In genomic region chr13:43301341-43301969, GRCh38 we compare ENCODE assay signal across 27 cellular contexts.
DNase-seq lines count a peak whose midpoint lies in the region; TF ChIP-seq lines count a peak whose summit lies in the region.
"Had no signal": no experiment of that assay in that cellular context is flagged by ENCODE, and none has a peak within 500 bp of the region (broad histone marks: within the 10 kb centered on the region; RNA-seq: fewer than 3 reads in every experiment).

No MANE protein-coding gene starts in this region.

- no peak overlapping the region for H2AFZ ChIP-seq in neural progenitor cell (replicated peaks)

- TF ChIP-seq CTCF in LNCaP clone FGC (IDR thresholded peaks at IDR 0.05; ENCODE audit: control insufficient read depth, extremely low read depth, insufficient read depth) (no peak), osteocyte (IDR thresholded peaks at IDR 0.05) (no peak), neural progenitor cell (IDR thresholded peaks at IDR 0.05) (no peak)

- no peak overlapping the region for H3K4me3 Mint-ChIP-seq in osteocyte (ENCODE audit: unreplicated experiment)
- no peak overlapping the region for H3K4me3 Mint-ChIP-seq in neural progenitor cell
- H3K4me3 Mint-ChIP-seq: CD8-positive, alpha-beta memory T cell; nephron progenitor cell; T-helper 1 cell treated with Interleukin-12 subunit alpha and Interleukin-12 subunit beta and Interleukin-4 antibody, amounts not matched to agents 30 μg/mL and 1 μg/mL, for 36 hours; type B pancreatic cell had no signal

- no peaks in the 10 kb centered on the region for H3K9me3 ChIP-seq in neural progenitor cell (ENCODE audit: low read depth)
- H3K9me3 ChIP-seq: right lobe of liver, SJSA1 had no signal

- no peaks in the 10 kb centered on the region for H3K27me3 ChIP-seq in neural progenitor cell
- H3K27me3 ChIP-seq: brain microvascular endothelial cell, right lobe of liver, SJSA1 had no signal

- DNase-seq in NCI-H1105 treated with DMSO at 0.1 percent for 48 hours (lab: John Stamatoyannopoulos, UW), result peak; percentile 3
- no peak for DNase-seq in NCI-H1105 (lab: John Stamatoyannopoulos, UW)
- DNase-seq in LNCaP clone FGC (ENCODE audit: low read depth), result peak; percentile 23
- DNase-seq in dedifferentiated amniotic fluid mesenchymal stem cell (ENCODE audit: extremely low spot score), result peak; percentile 42
- DNase-seq in osteocyte (ENCODE audit: extremely low spot score, unreplicated experiment), result no peak
- DNase-seq in neural progenitor cell (ENCODE audit: low spot score), result no peak
- DNase-seq in stimulated activated CD4-positive, alpha-beta T cell treated with anti-CD3 and anti-CD28 coated beads, Interleukin-1b, Interleukin-23, amount 100 ng/mL, for 48 hours, result no peak
- no peak for DNase-seq in stimulated activated CD4-positive, alpha-beta T cell treated with anti-CD3 and anti-CD28 coated beads, Interleukin-12 subunit alpha, Interleukin-12 subunit beta, amount 100 ng/mL, for 4 hours
- DNase-seq: 8988T; activated CD4-positive, alpha-beta T cell treated with anti-CD3 and anti-CD28 coated beads for 1 hour; activated gamma-delta T cell; brain microvascular endothelial cell; CD8-positive, alpha-beta memory T cell; effector CD8-positive, alpha-beta T cell; erythroblast; GF-D8; islet precursor cell; midbrain; MM.1S; NCI-H2029; NCI-H510A treated with DMSO at 0.1 percent for 48 hours; nephron progenitor cell; right lobe of liver; stimulated activated CD4-positive, alpha-beta T cell treated with anti-CD3 and anti-CD28 coated beads, Interleukin-2, amount 100 ng/mL, for 24 hours had no signal

- H3K4me2 ChIP-seq in neural progenitor cell, result no peak overlapping the region

- no peaks in the 10 kb centered on the region for H4K20me1 ChIP-seq in neural progenitor cell (ENCODE audit: low read depth)

- H3K9ac ChIP-seq in neural progenitor cell, result no peak overlapping the region

- no peak overlapping the region for H3K27ac ChIP-seq in neural progenitor cell
- H3K27ac ChIP-seq: brain microvascular endothelial cell, right lobe of liver, SJSA1 had no signal

- H3K9me3 Mint-ChIP-seq in osteocyte (ENCODE audit: unreplicated experiment), result no peaks in the 10 kb centered on the region
- H3K9me3 Mint-ChIP-seq in neural progenitor cell, result no peaks in the 10 kb centered on the region
- H3K9me3 Mint-ChIP-seq: CD8-positive, alpha-beta memory T cell; nephron progenitor cell; T-helper 1 cell treated with Interleukin-12 subunit alpha and Interleukin-12 subunit beta and Interleukin-4 antibody, amounts not matched to agents 30 μg/mL and 1 μg/mL, for 36 hours; type B pancreatic cell had no signal

- H3K4me3 ChIP-seq in LNCaP clone FGC (ENCODE audit: low read depth, low read length) (no peak overlapping the region), neural progenitor cell (no peak overlapping the region)
- H3K4me3 ChIP-seq: right lobe of liver, SJSA1 had no signal

- peaks cover 50% of the 10 kb centered on the region for H3K4me1 Mint-ChIP-seq in osteocyte (ENCODE audit: unreplicated experiment)
- peaks cover 32% of the 10 kb centered on the region for H3K4me1 Mint-ChIP-seq in neural progenitor cell
- H3K4me1 Mint-ChIP-seq: CD8-positive, alpha-beta memory T cell had no signal

- no peaks in the 10 kb centered on the region for H3K27me3 Mint-ChIP-seq in osteocyte (ENCODE audit: unreplicated experiment)
- H3K27me3 Mint-ChIP-seq in neural progenitor cell (ENCODE audit: insufficient read depth, low read depth), result peaks cover under 1% of the 10 kb centered on the region

- no peaks in the 10 kb centered on the region for H3K4me1 ChIP-seq in neural progenitor cell
- H3K4me1 ChIP-seq: right lobe of liver had no signal

- H3K36me3 Mint-ChIP-seq in osteocyte (ENCODE audit: unreplicated experiment) (peaks cover 6% of the 10 kb centered on the region), neural progenitor cell (no peaks in the 10 kb centered on the region)
- H3K36me3 Mint-ChIP-seq: CD8-positive, alpha-beta memory T cell had no signal

- H3K36me3 ChIP-seq in neural progenitor cell, result no peaks in the 10 kb centered on the region
- H3K36me3 ChIP-seq: brain microvascular endothelial cell, right lobe of liver, SJSA1 had no signal

- H3F3A ChIP-seq in neural progenitor cell (ENCODE audit: low read depth), result no peaks in the 10 kb centered on the region

- no peaks in the 10 kb centered on the region for H3K79me2 ChIP-seq in neural progenitor cell (ENCODE audit: low read depth)

- H3K27ac Mint-ChIP-seq in osteocyte (ENCODE audit: unreplicated experiment) (peak overlapping the region; percentile 12), neural progenitor cell (no peak overlapping the region)
- H3K27ac Mint-ChIP-seq: CD8-positive, alpha-beta memory T cell; nephron progenitor cell; T-helper 1 cell treated with Interleukin-12 subunit alpha and Interleukin-12 subunit beta and Interleukin-4 antibody, amounts not matched to agents 30 μg/mL and 1 μg/mL, for 36 hours; type B pancreatic cell had no signal

Comparison
In these comparisons a context has a peak if more than half of its experiments do, and no peak if none do; other contexts are left out.
1. DNase-seq: peak in NCI-H1105 treated with DMSO at 0.1 percent for 48 hours (single experiment), LNCaP clone FGC (single experiment) and dedifferentiated amniotic fluid mesenchymal stem cell (single experiment); none in NCI-H1105 (single experiment), osteocyte (single experiment), neural progenitor cell (single experiment), stimulated activated CD4-positive, alpha-beta T cell treated with anti-CD3 and anti-CD28 coated beads, Interleukin-1b, Interleukin-23, amount 100 ng/mL, for 48 hours (single experiment) and stimulated activated CD4-positive, alpha-beta T cell treated with anti-CD3 and anti-CD28 coated beads, Interleukin-12 subunit alpha, Interleukin-12 subunit beta, amount 100 ng/mL, for 4 hours (single experiment).